Comparison of ENCODE assay signal across 20 cellular contexts in the genomic region with DNA sequence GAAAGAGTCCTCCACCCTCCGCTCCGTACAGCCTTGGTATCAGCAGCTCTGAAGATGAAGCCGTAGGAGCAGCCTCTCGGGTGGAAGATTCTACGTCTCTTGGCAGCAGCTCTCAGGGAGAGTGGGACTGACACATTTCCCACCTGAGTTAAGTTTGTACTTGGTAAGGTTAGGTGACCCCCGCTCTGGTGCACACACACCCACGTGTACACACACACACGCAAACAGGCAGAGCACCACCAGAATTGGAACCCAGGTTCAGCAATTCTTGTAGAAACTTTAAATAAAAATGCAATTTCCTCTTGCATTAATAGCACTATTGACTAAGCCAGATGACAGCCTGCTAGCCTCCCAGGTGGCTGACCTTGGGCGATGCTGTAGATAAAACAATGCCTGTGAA.
"Had no signal": no experiment of that assay in that cellular context is flagged by ENCODE, and none has a peak within 500 bp of the region (broad histone marks: within the 10 kb centered on the region; RNA-seq: fewer than 3 reads in every experiment).

No MANE protein-coding gene starts in this region.

- H3K27me3 Mint-ChIP-seq: activated naive CD8-positive, alpha-beta T cell treated with anti-CD3 and anti-CD28 coated beads, Interleukin-2, amount 50 U/mL, for 24 hours; naive thymus-derived CD8-positive, alpha-beta T cell; stimulated activated naive CD8-positive, alpha-beta T cell treated with anti-CD3 and anti-CD28 coated beads, Interleukin-15, Interleukin-2, amounts not matched to agents 100 ng/mL and 50 ng/mL, for 24 hours; type B pancreatic cell had no signal

- H3K4me3 Mint-ChIP-seq: activated naive CD4-positive, alpha-beta T cell treated with anti-CD3 and anti-CD28 coated beads for 36 hours; activated naive CD8-positive, alpha-beta T cell treated with anti-CD3 and anti-CD28 coated beads, Interleukin-2, amount 50 U/mL, for 24 hours; activated T-cell treated with anti-CD3 and anti-CD28 coated beads, Interleukin-2, amount 50 U/mL, for 72 hours; brain; mesothelial cell of epicardium; naive thymus-derived CD8-positive, alpha-beta T cell; stimulated activated naive CD8-positive, alpha-beta T cell treated with anti-CD3 and anti-CD28 coated beads, Interleukin-15, Interleukin-2, amounts not matched to agents 100 ng/mL and 50 ng/mL, for 24 hours; type B pancreatic cell had no signal

- DNase-seq: activated CD8-positive, alpha-beta memory T cell treated with anti-CD3 and anti-CD28 coated beads, Interleukin-2, amount 50 U/mL, for 48 hours; activated effector memory CD4-positive, alpha-beta T cell treated with Interleukin-2 at 50 U/mL for 16 hours; activated naive CD4-positive, alpha-beta T cell treated with anti-CD3 and anti-CD28 coated beads for 36 hours; activated naive CD8-positive, alpha-beta T cell treated with anti-CD3 and anti-CD28 coated beads, Interleukin-2, amount 50 U/mL, for 24 hours; activated T-cell treated with anti-CD3 and anti-CD28 coated beads, Interleukin-2, amount 50 U/mL, for 72 hours; dermis blood vessel endothelial cell; left ventricle myocardium superior; mammary epithelial cell; naive thymus-derived CD8-positive, alpha-beta T cell; psoas muscle; stimulated activated CD4-positive, alpha-beta T cell treated with anti-CD3 and anti-CD28 coated beads, Interleukin-12 subunit alpha, Interleukin-12 subunit beta, amount 100 ng/mL, for 4 hours; stimulated activated CD4-positive, alpha-beta T cell treated with anti-CD3 and anti-CD28 coated beads, Interleukin-4, amount 100 ng/mL, for 4 hours had no signal

- H3K9me3 Mint-ChIP-seq: activated naive CD4-positive, alpha-beta T cell treated with anti-CD3 and anti-CD28 coated beads for 36 hours; activated naive CD8-positive, alpha-beta T cell treated with anti-CD3 and anti-CD28 coated beads, Interleukin-2, amount 50 U/mL, for 24 hours; mesothelial cell of epicardium; stimulated activated naive CD8-positive, alpha-beta T cell treated with anti-CD3 and anti-CD28 coated beads, Interleukin-15, Interleukin-2, amounts not matched to agents 100 ng/mL and 50 ng/mL, for 24 hours; type B pancreatic cell had no signal

- H3K27ac Mint-ChIP-seq: activated naive CD4-positive, alpha-beta T cell treated with anti-CD3 and anti-CD28 coated beads for 36 hours; activated naive CD8-positive, alpha-beta T cell treated with anti-CD3 and anti-CD28 coated beads, Interleukin-2, amount 50 U/mL, for 24 hours; activated T-cell treated with anti-CD3 and anti-CD28 coated beads, Interleukin-2, amount 50 U/mL, for 72 hours; brain; mesothelial cell of epicardium; stimulated activated naive CD8-positive, alpha-beta T cell treated with anti-CD3 and anti-CD28 coated beads, Interleukin-15, Interleukin-2, amounts not matched to agents 100 ng/mL and 50 ng/mL, for 24 hours; type B pancreatic cell had no signal

- H3K27ac ChIP-seq: esophagus muscularis mucosa, pancreas, psoas muscle, right atrium auricular region, vagina had no signal

- ATAC-seq: activated naive CD8-positive, alpha-beta T cell treated with anti-CD3 and anti-CD28 coated beads, Interleukin-2, amount 50 U/mL, for 24 hours; left ventricle myocardium superior; naive thymus-derived CD8-positive, alpha-beta T cell; pancreas; psoas muscle had no signal

- H3K27me3 ChIP-seq: esophagus muscularis mucosa, pancreas, right atrium auricular region, vagina had no signal

- H3K36me3 Mint-ChIP-seq: brain had no signal
